In genomic region chr15:90893175-90894090, GRCh38 we compare ENCODE assay signal across 1 cellular context.
TF ChIP-seq lines count a peak whose summit lies in the region.

No MANE protein-coding gene starts in this region.

TF ChIP-seq in HepG2, 621 proteins besides CTCF, POLR2A, EP300 and RAD21 (continued from another document and continues in another):
- TF ChIP-seq KIAA2018 (CRISPR knock-in tag; IDR thresholded peaks at IDR 0.05; ENCODE audit: borderline replicate concordance) = no peak
- no peak for TF ChIP-seq NCOA5 (CRISPR knock-in tag; IDR thresholded peaks at IDR 0.05)
- TF ChIP-seq ZFYVE20 (CRISPR knock-in tag; IDR thresholded peaks at IDR 0.05; ENCODE audit: borderline replicate concordance, low read depth) = no peak
- TF ChIP-seq THYN1 (CRISPR knock-in tag; IDR thresholded peaks at IDR 0.05; ENCODE audit: borderline replicate concordance, low read depth) = no peak
- TF ChIP-seq ZNF780A (CRISPR knock-in tag; IDR thresholded peaks at IDR 0.05) = no peak
- no peak for TF ChIP-seq ISX (CRISPR knock-in tag; conservative IDR thresholded peaks at IDR 0.05)
- TF ChIP-seq ZNF672 (CRISPR knock-in tag; IDR thresholded peaks at IDR 0.05) = no peak
- no peak for TF ChIP-seq AGO2 (optimal IDR thresholded peaks at IDR 0.05; ENCODE audit: low read depth, low read length)
- TF ChIP-seq ZFX (CRISPR knock-in tag; IDR thresholded peaks at IDR 0.05; ENCODE audit: low read depth) = peak; percentile 77
- TF ChIP-seq NFRKB (IDR thresholded peaks at IDR 0.05) = no peak
- TF ChIP-seq, protein P1, sequence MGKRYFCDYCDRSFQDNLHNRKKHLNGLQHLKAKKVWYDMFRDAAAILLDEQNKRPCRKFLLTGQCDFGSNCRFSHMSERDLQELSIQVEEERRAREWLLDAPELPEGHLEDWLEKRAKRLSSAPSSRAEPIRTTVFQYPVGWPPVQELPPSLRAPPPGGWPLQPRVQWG (CRISPR knock-in tag; IDR thresholded peaks at IDR 0.05; ENCODE audit: borderline replicate concordance, low read depth) = no peak
- TF ChIP-seq NFE2L1 (CRISPR knock-in tag; IDR thresholded peaks at IDR 0.05; ENCODE audit: borderline replicate concordance) = no peak
- TF ChIP-seq ZNF883 (CRISPR knock-in tag; IDR thresholded peaks at IDR 0.05; ENCODE audit: not compliant biosample characterization) = peak; percentile 60
- TF ChIP-seq, protein P2, sequence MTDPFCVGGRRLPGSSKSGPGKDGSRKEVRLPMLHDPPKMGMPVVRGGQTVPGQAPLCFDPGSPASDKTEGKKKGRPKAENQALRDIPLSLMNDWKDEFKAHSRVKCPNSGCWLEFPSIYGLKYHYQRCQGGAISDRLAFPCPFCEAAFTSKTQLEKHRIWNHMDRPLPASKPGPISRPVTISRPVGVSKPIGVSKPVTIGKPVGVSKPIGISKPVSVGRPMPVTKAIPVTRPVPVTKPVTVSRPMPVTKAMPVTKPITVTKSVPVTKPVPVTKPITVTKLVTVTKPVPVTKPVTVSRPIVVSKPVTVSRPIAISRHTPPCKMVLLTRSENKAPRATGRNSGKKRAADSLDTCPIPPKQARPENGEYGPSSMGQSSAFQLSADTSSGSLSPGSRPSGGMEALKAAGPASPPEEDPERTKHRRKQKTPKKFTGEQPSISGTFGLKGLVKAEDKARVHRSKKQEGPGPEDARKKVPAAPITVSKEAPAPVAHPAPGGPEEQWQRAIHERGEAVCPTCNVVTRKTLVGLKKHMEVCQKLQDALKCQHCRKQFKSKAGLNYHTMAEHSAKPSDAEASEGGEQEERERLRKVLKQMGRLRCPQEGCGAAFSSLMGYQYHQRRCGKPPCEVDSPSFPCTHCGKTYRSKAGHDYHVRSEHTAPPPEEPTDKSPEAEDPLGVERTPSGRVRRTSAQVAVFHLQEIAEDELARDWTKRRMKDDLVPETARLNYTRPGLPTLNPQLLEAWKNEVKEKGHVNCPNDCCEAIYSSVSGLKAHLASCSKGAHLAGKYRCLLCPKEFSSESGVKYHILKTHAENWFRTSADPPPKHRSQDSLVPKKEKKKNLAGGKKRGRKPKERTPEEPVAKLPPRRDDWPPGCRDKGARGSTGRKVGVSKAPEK (CRISPR knock-in tag; IDR thresholded peaks at IDR 0.05; ENCODE audit: borderline replicate concordance) = no peak; the same call in 1 of the 2 replicates
- no peak for TF ChIP-seq TEAD2 (CRISPR knock-in tag; IDR thresholded peaks at IDR 0.05)
- TF ChIP-seq, protein P3, sequence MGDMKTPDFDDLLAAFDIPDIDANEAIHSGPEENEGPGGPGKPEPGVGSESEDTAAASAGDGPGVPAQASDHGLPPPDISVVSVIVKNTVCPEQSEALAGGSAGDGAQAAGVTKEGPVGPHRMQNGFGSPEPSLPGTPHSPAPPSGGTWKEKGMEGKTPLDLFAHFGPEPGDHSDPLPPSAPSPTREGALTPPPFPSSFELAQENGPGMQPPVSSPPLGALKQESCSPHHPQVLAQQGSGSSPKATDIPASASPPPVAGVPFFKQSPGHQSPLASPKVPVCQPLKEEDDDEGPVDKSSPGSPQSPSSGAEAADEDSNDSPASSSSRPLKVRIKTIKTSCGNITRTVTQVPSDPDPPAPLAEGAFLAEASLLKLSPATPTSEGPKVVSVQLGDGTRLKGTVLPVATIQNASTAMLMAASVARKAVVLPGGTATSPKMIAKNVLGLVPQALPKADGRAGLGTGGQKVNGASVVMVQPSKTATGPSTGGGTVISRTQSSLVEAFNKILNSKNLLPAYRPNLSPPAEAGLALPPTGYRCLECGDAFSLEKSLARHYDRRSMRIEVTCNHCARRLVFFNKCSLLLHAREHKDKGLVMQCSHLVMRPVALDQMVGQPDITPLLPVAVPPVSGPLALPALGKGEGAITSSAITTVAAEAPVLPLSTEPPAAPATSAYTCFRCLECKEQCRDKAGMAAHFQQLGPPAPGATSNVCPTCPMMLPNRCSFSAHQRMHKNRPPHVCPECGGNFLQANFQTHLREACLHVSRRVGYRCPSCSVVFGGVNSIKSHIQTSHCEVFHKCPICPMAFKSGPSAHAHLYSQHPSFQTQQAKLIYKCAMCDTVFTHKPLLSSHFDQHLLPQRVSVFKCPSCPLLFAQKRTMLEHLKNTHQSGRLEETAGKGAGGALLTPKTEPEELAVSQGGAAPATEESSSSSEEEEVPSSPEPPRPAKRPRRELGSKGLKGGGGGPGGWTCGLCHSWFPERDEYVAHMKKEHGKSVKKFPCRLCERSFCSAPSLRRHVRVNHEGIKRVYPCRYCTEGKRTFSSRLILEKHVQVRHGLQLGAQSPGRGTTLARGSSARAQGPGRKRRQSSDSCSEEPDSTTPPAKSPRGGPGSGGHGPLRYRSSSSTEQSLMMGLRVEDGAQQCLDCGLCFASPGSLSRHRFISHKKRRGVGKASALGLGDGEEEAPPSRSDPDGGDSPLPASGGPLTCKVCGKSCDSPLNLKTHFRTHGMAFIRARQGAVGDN (CRISPR knock-in tag; IDR thresholded peaks at IDR 0.05) = peak; percentile 74
- peak; percentile 79 for TF ChIP-seq YEATS2 (CRISPR knock-in tag; IDR thresholded peaks at IDR 0.05; ENCODE audit: borderline replicate concordance)
- TF ChIP-seq MAFK (conservative IDR thresholded peaks at IDR 0.05 in 1 of 2, IDR thresholded peaks at IDR 0.05 in 1 of 2; ENCODE audit: low read length in 2 of 2) = no peak
- no peak for TF ChIP-seq ZNF503 (CRISPR knock-in tag; IDR thresholded peaks at IDR 0.05)
- TF ChIP-seq ZFP41 (CRISPR knock-in tag; IDR thresholded peaks at IDR 0.05; ENCODE audit: borderline replicate concordance) = no peak
- TF ChIP-seq, protein P4, sequence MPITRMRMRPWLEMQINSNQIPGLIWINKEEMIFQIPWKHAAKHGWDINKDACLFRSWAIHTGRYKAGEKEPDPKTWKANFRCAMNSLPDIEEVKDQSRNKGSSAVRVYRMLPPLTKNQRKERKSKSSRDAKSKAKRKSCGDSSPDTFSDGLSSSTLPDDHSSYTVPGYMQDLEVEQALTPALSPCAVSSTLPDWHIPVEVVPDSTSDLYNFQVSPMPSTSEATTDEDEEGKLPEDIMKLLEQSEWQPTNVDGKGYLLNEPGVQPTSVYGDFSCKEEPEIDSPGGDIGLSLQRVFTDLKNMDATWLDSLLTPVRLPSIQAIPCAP (CRISPR knock-in tag; IDR thresholded peaks at IDR 0.05; ENCODE audit: low read depth) = no peak
- TF ChIP-seq RXRB (CRISPR knock-in tag; IDR thresholded peaks at IDR 0.05; ENCODE audit: borderline replicate concordance) = no peak
- TF ChIP-seq ZNF563 (CRISPR knock-in tag; IDR thresholded peaks at IDR 0.05) = 0 out of 2 replicates have a peak, but pooled peaks have one; percentile 49
- no peak for TF ChIP-seq ZNF441 (CRISPR knock-in tag; IDR thresholded peaks at IDR 0.05; ENCODE audit: borderline replicate concordance)
- TF ChIP-seq MTA3 (CRISPR knock-in tag; IDR thresholded peaks at IDR 0.05) = no peak
- peak; percentile 33; the same call in 1 of the 2 replicates for TF ChIP-seq ISL2 (CRISPR knock-in tag; IDR thresholded peaks at IDR 0.05)
- peak; percentile 45; the same call in 1 of the 2 replicates for TF ChIP-seq HNRNPL (IDR thresholded peaks at IDR 0.05; ENCODE audit: low read depth, low read length)
- TF ChIP-seq, protein P5, sequence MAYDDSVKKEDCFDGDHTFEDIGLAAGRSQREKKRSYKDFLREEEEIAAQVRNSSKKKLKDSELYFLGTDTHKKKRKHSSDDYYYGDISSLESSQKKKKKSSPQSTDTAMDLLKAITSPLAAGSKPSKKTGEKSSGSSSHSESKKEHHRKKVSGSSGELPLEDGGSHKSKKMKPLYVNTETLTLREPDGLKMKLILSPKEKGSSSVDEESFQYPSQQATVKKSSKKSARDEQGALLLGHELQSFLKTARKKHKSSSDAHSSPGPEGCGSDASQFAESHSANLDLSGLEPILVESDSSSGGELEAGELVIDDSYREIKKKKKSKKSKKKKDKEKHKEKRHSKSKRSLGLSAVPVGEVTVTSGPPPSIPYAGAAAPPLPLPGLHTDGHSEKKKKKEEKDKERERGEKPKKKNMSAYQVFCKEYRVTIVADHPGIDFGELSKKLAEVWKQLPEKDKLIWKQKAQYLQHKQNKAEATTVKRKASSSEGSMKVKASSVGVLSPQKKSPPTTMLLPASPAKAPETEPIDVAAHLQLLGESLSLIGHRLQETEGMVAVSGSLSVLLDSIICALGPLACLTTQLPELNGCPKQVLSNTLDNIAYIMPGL (CRISPR knock-in tag; IDR thresholded peaks at IDR 0.05; ENCODE audit: borderline replicate concordance in 1 of 2, low read depth in 1 of 2) = peak; percentile 87 to 89
- TF ChIP-seq SUZ12 (IDR thresholded peaks at IDR 0.05; ENCODE audit: low read depth, low read length) = no peak
- TF ChIP-seq, protein P6, sequence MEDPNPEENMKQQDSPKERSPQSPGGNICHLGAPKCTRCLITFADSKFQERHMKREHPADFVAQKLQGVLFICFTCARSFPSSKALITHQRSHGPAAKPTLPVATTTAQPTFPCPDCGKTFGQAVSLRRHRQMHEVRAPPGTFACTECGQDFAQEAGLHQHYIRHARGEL (CRISPR knock-in tag; IDR thresholded peaks at IDR 0.05) = no peak
- no peak for TF ChIP-seq ELF1 (CRISPR knock-in tag; IDR thresholded peaks at IDR 0.05)
- TF ChIP-seq, protein P7, sequence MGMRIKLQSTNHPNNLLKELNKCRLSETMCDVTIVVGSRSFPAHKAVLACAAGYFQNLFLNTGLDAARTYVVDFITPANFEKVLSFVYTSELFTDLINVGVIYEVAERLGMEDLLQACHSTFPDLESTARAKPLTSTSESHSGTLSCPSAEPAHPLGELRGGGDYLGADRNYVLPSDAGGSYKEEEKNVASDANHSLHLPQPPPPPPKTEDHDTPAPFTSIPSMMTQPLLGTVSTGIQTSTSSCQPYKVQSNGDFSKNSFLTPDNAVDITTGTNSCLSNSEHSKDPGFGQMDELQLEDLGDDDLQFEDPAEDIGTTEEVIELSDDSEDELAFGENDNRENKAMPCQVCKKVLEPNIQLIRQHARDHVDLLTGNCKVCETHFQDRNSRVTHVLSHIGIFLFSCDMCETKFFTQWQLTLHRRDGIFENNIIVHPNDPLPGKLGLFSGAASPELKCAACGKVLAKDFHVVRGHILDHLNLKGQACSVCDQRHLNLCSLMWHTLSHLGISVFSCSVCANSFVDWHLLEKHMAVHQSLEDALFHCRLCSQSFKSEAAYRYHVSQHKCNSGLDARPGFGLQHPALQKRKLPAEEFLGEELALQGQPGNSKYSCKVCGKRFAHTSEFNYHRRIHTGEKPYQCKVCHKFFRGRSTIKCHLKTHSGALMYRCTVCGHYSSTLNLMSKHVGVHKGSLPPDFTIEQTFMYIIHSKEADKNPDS (CRISPR knock-in tag; IDR thresholded peaks at IDR 0.05) = no peak
- TF ChIP-seq ZBTB7B (CRISPR knock-in tag; IDR thresholded peaks at IDR 0.05) = no peak; the same call in 1 of the 2 replicates
- TF ChIP-seq CHD2 (IDR thresholded peaks at IDR 0.05; ENCODE audit: low read depth, low read length) = no peak
- no peak for TF ChIP-seq ZNF460 (CRISPR knock-in tag; IDR thresholded peaks at IDR 0.05; ENCODE audit: borderline replicate concordance)
- TF ChIP-seq ZNF451 (CRISPR knock-in tag; IDR thresholded peaks at IDR 0.05) = no peak
- no peak for TF ChIP-seq ZKSCAN1 (IDR thresholded peaks at IDR 0.05; ENCODE audit: low read length)
